ENCODE assay signal across 7 cellular contexts in genomic region chr7:140292438-140292837, GRCh38.
"Had no signal": no experiment of that assay in that cellular context is flagged by ENCODE, and none has a peak within 500 bp of the region (broad histone marks: within the 10 kb centered on the region; RNA-seq: fewer than 3 reads in every experiment).

No MANE protein-coding gene starts in this region.

- H3K27ac ChIP-seq: GM23248 had no signal

- H2AFZ ChIP-seq: GM23248 had no signal

- FAIRE-seq: H1, H54, HTR-8/SVneo had no signal

- H3K4me3 ChIP-seq: GM23248 had no signal

- DNase-seq: GM23248, H9, HCEC 1CT, KG1 had no signal

- H3K9ac ChIP-seq: GM23248 had no signal
